Comparison of ENCODE assay signal across 30 cellular contexts in the genomic region with DNA sequence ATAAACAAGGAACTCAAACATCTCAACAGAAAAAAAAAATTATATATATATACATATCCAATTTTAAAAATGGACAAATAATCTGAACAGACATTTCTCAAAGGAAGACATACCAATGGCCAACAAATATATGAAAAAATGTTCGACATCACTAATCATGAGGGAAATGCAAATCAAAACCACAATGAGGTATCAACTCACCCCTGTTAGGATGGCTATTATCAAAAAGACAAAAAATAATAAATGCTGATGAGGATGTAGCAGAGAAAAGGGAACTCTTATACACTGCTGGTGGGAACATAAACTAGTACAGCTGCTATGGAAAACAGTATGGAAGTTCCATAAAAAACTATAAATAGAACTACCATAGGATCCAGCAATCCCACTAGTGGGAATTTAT.
"Had no signal": no experiment of that assay in that cellular context is flagged by ENCODE, and none has a peak within 500 bp of the region (broad histone marks: within the 10 kb centered on the region; RNA-seq: fewer than 3 reads in every experiment).

No MANE protein-coding gene starts in this region.

- H3K27me3 Mint-ChIP-seq: activated CD4-positive, alpha-beta memory T cell treated with anti-CD3 and anti-CD28 coated beads for 36 hours; activated CD4-positive, alpha-beta T cell treated with anti-CD3 and anti-CD28 coated beads, Interleukin-2, amount 10 ng/mL, durations not matched to agents 24 days and 14 days; activated naive CD8-positive, alpha-beta T cell treated with anti-CD3 and anti-CD28 coated beads for 36 hours; effector memory CD8-positive, alpha-beta T cell; naive thymus-derived CD4-positive, alpha-beta T cell had no signal

- H3K4me3 Mint-ChIP-seq: activated CD4-positive, alpha-beta memory T cell treated with anti-CD3 and anti-CD28 coated beads for 36 hours; activated CD4-positive, alpha-beta T cell treated with anti-CD3 and anti-CD28 coated beads, Interleukin-2, amount 10 ng/mL, durations not matched to agents 24 days and 14 days; activated naive CD8-positive, alpha-beta T cell treated with anti-CD3 and anti-CD28 coated beads for 36 hours; effector memory CD8-positive, alpha-beta T cell; T-helper 1 cell treated with Interleukin-12 subunit alpha and Interleukin-12 subunit beta and Interleukin-4 antibody, amounts not matched to agents 30 μg/mL and 1 μg/mL, for 36 hours had no signal

- H3K36me3 ChIP-seq: adrenal gland, cardiac muscle cell, suprapubic skin had no signal

- H3K9me3 Mint-ChIP-seq: activated CD4-positive, alpha-beta memory T cell treated with anti-CD3 and anti-CD28 coated beads for 36 hours; activated CD4-positive, alpha-beta T cell treated with anti-CD3 and anti-CD28 coated beads, Interleukin-2, amount 10 ng/mL, durations not matched to agents 24 days and 14 days; activated T-helper 2 cell treated with anti-CD3 and anti-CD28 coated beads, Interferon-gamma antibody, Interleukin-2, Interleukin-4, amounts not matched to agents 10 μg/mL and 5 μg/mL and 100 μg/mL, durations not matched to agents 14 hours and 24 hours and 36 hours; effector memory CD8-positive, alpha-beta T cell; naive thymus-derived CD4-positive, alpha-beta T cell; T-helper 1 cell treated with Interleukin-12 subunit alpha and Interleukin-12 subunit beta and Interleukin-4 antibody, amounts not matched to agents 30 μg/mL and 1 μg/mL, for 36 hours had no signal

- H3K27ac Mint-ChIP-seq: activated CD4-positive, alpha-beta memory T cell treated with anti-CD3 and anti-CD28 coated beads for 36 hours; activated CD4-positive, alpha-beta T cell treated with anti-CD3 and anti-CD28 coated beads, Interleukin-2, amount 10 ng/mL, durations not matched to agents 24 days and 14 days; activated naive CD8-positive, alpha-beta T cell treated with anti-CD3 and anti-CD28 coated beads for 36 hours; activated T-helper 2 cell treated with anti-CD3 and anti-CD28 coated beads, Interferon-gamma antibody, Interleukin-2, Interleukin-4, amounts not matched to agents 10 μg/mL and 5 μg/mL and 100 μg/mL, durations not matched to agents 14 hours and 24 hours and 36 hours; T-helper 1 cell treated with Interleukin-12 subunit alpha and Interleukin-12 subunit beta and Interleukin-4 antibody, amounts not matched to agents 30 μg/mL and 1 μg/mL, for 36 hours had no signal

- ATAC-seq: body of pancreas; effector memory CD8-positive, alpha-beta T cell; left cardiac atrium; left ventricle myocardium superior; naive thymus-derived CD4-positive, alpha-beta T cell; right cardiac atrium; upper lobe of right lung had no signal

- H3K4me3 ChIP-seq: adrenal gland, body of pancreas, cardiac muscle cell, suprapubic skin, tibial artery, upper lobe of right lung had no signal

- FAIRE-seq: keratinocyte, TTC549 had no signal

- H3K27me3 ChIP-seq: adrenal gland, body of pancreas, cardiac muscle cell, suprapubic skin, tibial artery, upper lobe of right lung had no signal

- DNase-seq: activated CD4-positive, alpha-beta memory T cell treated with anti-CD3 and anti-CD28 coated beads for 36 hours; activated CD4-positive, alpha-beta T cell treated with anti-CD3 and anti-CD28 coated beads, Interleukin-2, amount 10 ng/mL, durations not matched to agents 24 days and 14 days; activated CD4-positive, CD25-positive, alpha-beta regulatory T cell treated with anti-CD3 and anti-CD28 coated beads, Interleukin-2, amount 50 U/mL, for 72 hours; activated naive CD4-positive, alpha-beta T cell; activated naive CD8-positive, alpha-beta T cell treated with anti-CD3 and anti-CD28 coated beads for 36 hours; activated T-cell treated with anti-CD3 and anti-CD28 coated beads, Interleukin-2, amount 50 U/mL, for 48 hours; adrenal gland; aorta; body of pancreas; cortex of kidney; effector memory CD8-positive, alpha-beta T cell; head of caudate nucleus; hippocampal formation; left cardiac atrium; left ventricle myocardium superior; naive thymus-derived CD4-positive, alpha-beta T cell; posterior cingulate gyrus; right cardiac atrium; stimulated activated CD4-positive, alpha-beta T cell treated with anti-CD3 and anti-CD28 coated beads, Interleukin-15, amount 100 ng/mL, for 24 hours; stimulated activated CD4-positive, alpha-beta T cell treated with anti-CD3 and anti-CD28 coated beads, Interleukin-2, amount 100 ng/mL, for 24 hours; stimulated activated naive CD4-positive, alpha-beta T cell; T-helper 9 cell; tibial artery; upper lobe of right lung had no signal

- H3K9me3 ChIP-seq: adrenal gland, body of pancreas, suprapubic skin, tibial artery, upper lobe of right lung had no signal
